22 cellular contexts compared by ENCODE assay signal in the genomic region with DNA sequence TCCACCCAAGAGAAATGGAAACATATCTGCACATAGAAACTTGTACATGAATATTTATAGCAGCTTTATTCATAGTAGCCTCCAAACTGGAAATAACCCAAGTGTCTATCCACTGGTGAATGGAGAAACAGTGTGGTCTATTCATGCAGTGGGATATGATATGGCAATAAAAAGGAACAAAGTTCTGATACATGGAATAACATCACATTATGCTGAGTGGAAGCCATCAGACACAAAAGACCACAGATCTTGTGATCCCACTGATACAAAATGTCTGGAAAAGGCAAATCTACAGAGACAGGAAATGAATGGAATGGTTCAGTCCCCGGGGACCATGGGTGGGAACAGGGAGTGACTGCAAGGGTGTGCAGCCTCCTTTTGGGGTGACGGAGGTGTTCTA. TPM values are rescaled to one million over a fixed set of nuclear protein-coding genes. Genes with fewer than 3 reads are reported as not detected.
"Had no signal": no experiment of that assay in that cellular context is flagged by ENCODE, and none has a peak within 500 bp of the region (broad histone marks: within the 10 kb centered on the region; RNA-seq: fewer than 3 reads in every experiment).

No MANE protein-coding gene starts in this region.

- H3K27me3 ChIP-seq: colonic mucosa, ovary, right atrium auricular region, sigmoid colon, vagina had no signal

- H3K36me3 Mint-ChIP-seq: immature natural killer cell had no signal

- ATAC-seq: gastroesophageal sphincter; naive thymus-derived CD4-positive, alpha-beta T cell; upper lobe of right lung had no signal

- DNase-seq: colonic mucosa; effector CD4-positive, alpha-beta T cell; glutamatergic neuron; immature natural killer cell; kidney; mesendoderm; naive thymus-derived CD4-positive, alpha-beta T cell; ovary; stimulated activated CD4-positive, alpha-beta T cell treated with anti-CD3 and anti-CD28 coated beads, Interleukin-12 subunit alpha, Interleukin-12 subunit beta, amount 100 ng/mL, for 4 hours; stimulated activated naive CD4-positive, alpha-beta T cell treated with Interleukin-2 at 50 U/mL for 16 hours; upper lobe of right lung had no signal

- H3K4me1 ChIP-seq: colonic mucosa, right atrium auricular region, sigmoid colon, tibial artery, upper lobe of right lung had no signal

- H3K4me3 ChIP-seq: colonic mucosa, esophagus muscularis mucosa, gastroesophageal sphincter, ovary, right atrium auricular region, sigmoid colon, skin epidermis, suprapubic skin, tibial artery, upper lobe of right lung, vagina had no signal

- H3K27ac Mint-ChIP-seq: immature natural killer cell; naive thymus-derived CD4-positive, alpha-beta T cell had no signal

- H3K9me3 ChIP-seq: colonic mucosa, neutrophil, suprapubic skin, upper lobe of right lung, vagina had no signal

- H3K4me1 Mint-ChIP-seq: immature natural killer cell had no signal

- H3K4me3 Mint-ChIP-seq: immature natural killer cell; naive thymus-derived CD4-positive, alpha-beta T cell had no signal

- H3K27ac ChIP-seq: colonic mucosa, epithelial cell of prostate, esophagus muscularis mucosa, gastroesophageal sphincter, neutrophil, ovary, right atrium auricular region, sigmoid colon, skin epidermis, suprapubic skin, tibial artery, upper lobe of right lung, vagina had no signal

- H3K36me3 ChIP-seq: colonic mucosa, esophagus muscularis mucosa, gastroesophageal sphincter, neutrophil, ovary, right atrium auricular region, sigmoid colon, suprapubic skin, upper lobe of right lung, vagina had no signal

RNA-seq across cellular contexts. Expression of gene GPR132, which starts 58.0 kb away (rescaled TPM):
- total RNA-seq: fibroblast of villous mesenchyme had no signal
